ENCODE assay signal across 1 cellular context in the genomic region with DNA sequence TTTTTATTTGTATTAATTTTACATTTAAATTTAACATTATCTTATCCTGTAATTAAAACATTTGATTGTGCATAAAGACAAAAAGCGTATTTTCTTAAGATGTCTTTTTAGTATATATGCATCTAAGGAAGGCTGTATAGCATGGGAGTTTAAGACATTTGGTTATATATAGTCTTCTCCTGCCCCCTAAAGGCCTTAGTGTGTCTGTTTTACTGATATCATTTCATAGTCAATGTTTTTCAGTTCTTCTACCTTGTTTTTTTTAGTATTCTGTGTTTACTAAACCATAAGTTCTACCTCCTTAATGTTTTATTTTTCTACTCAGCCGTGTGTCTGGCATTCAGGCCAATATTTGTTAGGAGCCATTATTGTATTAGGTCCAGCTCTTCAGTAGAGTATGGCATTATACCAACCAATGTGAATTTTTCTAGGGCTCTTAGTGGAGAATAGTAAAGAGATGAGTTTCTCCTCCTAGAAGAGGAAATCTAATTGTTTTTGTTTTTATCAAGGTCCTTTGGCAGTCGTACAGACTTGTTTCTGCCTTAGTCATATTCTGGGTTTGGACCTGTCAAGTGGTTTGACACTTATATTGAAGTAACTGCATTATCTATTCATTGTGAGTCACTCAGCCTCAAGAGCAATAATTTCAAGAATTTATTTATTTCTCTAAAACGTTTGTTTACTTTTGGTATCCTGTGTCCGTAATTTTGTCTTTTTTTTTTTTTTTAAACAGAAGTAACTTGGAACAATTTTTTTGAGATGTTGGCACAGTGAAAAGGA.
TF ChIP-seq lines count a peak whose summit lies in the region.

No MANE protein-coding gene starts in this region.

TF ChIP-seq in SK-N-SH, 30 proteins besides CTCF, POLR2A, EP300 and RAD21 (continued from another document):
- TF ChIP-seq RXRA (IDR thresholded peaks at IDR 0.05; ENCODE audit: borderline replicate concordance, low read depth), result peak; percentile 41; the same call in 1 of the 2 replicates
- TF ChIP-seq NRF1 (IDR thresholded peaks at IDR 0.05; ENCODE audit: low read depth, low read length), result no peak
- TF ChIP-seq, protein P1, sequence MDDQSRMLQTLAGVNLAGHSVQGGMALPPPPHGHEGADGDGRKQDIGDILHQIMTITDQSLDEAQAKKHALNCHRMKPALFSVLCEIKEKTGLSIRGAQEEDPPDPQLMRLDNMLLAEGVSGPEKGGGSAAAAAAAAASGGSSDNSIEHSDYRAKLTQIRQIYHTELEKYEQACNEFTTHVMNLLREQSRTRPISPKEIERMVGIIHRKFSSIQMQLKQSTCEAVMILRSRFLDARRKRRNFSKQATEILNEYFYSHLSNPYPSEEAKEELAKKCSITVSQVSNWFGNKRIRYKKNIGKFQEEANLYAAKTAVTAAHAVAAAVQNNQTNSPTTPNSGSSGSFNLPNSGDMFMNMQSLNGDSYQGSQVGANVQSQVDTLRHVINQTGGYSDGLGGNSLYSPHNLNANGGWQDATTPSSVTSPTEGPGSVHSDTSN (IDR thresholded peaks at IDR 0.05), result peak; percentile 91
- TF ChIP-seq GATA2 (CRISPR knock-in tag; IDR thresholded peaks at IDR 0.05), result no peak
- TF ChIP-seq ELF1 (IDR thresholded peaks at IDR 0.05), result no peak
- TF ChIP-seq NFIC (IDR thresholded peaks at IDR 0.05; ENCODE audit: borderline replicate concordance), result peak; percentile 95
- TF ChIP-seq, protein P2, sequence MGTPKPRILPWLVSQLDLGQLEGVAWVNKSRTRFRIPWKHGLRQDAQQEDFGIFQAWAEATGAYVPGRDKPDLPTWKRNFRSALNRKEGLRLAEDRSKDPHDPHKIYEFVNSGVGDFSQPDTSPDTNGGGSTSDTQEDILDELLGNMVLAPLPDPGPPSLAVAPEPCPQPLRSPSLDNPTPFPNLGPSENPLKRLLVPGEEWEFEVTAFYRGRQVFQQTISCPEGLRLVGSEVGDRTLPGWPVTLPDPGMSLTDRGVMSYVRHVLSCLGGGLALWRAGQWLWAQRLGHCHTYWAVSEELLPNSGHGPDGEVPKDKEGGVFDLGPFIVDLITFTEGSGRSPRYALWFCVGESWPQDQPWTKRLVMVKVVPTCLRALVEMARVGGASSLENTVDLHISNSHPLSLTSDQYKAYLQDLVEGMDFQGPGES (IDR thresholded peaks at IDR 0.05; ENCODE audit: low read depth, low read length), result no peak
- TF ChIP-seq, protein P3, sequence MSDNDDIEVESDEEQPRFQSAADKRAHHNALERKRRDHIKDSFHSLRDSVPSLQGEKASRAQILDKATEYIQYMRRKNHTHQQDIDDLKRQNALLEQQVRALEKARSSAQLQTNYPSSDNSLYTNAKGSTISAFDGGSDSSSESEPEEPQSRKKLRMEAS (IDR thresholded peaks at IDR 0.05; ENCODE audit: low read depth), result peak; percentile 18; the same call in 1 of the 2 replicates
- no peak for TF ChIP-seq FOXJ3 (CRISPR knock-in tag; IDR thresholded peaks at IDR 0.05)
- TF ChIP-seq, protein P4, sequence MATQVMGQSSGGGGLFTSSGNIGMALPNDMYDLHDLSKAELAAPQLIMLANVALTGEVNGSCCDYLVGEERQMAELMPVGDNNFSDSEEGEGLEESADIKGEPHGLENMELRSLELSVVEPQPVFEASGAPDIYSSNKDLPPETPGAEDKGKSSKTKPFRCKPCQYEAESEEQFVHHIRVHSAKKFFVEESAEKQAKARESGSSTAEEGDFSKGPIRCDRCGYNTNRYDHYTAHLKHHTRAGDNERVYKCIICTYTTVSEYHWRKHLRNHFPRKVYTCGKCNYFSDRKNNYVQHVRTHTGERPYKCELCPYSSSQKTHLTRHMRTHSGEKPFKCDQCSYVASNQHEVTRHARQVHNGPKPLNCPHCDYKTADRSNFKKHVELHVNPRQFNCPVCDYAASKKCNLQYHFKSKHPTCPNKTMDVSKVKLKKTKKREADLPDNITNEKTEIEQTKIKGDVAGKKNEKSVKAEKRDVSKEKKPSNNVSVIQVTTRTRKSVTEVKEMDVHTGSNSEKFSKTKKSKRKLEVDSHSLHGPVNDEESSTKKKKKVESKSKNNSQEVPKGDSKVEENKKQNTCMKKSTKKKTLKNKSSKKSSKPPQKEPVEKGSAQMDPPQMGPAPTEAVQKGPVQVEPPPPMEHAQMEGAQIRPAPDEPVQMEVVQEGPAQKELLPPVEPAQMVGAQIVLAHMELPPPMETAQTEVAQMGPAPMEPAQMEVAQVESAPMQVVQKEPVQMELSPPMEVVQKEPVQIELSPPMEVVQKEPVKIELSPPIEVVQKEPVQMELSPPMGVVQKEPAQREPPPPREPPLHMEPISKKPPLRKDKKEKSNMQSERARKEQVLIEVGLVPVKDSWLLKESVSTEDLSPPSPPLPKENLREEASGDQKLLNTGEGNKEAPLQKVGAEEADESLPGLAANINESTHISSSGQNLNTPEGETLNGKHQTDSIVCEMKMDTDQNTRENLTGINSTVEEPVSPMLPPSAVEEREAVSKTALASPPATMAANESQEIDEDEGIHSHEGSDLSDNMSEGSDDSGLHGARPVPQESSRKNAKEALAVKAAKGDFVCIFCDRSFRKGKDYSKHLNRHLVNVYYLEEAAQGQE (IDR thresholded peaks at IDR 0.05; ENCODE audit: low read depth, low read length), result no peak
- no peak for TF ChIP-seq MXI1 (IDR thresholded peaks at IDR 0.05; ENCODE audit: low read depth, low read length)
- TF ChIP-seq, protein P5, sequence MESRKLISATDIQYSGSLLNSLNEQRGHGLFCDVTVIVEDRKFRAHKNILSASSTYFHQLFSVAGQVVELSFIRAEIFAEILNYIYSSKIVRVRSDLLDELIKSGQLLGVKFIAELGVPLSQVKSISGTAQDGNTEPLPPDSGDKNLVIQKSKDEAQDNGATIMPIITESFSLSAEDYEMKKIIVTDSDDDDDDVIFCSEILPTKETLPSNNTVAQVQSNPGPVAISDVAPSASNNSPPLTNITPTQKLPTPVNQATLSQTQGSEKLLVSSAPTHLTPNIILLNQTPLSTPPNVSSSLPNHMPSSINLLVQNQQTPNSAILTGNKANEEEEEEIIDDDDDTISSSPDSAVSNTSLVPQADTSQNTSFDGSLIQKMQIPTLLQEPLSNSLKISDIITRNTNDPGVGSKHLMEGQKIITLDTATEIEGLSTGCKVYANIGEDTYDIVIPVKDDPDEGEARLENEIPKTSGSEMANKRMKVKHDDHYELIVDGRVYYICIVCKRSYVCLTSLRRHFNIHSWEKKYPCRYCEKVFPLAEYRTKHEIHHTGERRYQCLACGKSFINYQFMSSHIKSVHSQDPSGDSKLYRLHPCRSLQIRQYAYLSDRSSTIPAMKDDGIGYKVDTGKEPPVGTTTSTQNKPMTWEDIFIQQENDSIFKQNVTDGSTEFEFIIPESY (IDR thresholded peaks at IDR 0.05; ENCODE audit: borderline replicate concordance, low read depth), result peak; percentile 15; the same call in 1 of the 2 replicates
- TF ChIP-seq EZH2phosphoT487 (IDR thresholded peaks at IDR 0.05; ENCODE audit: borderline replicate concordance, low read depth), result no peak
- peak; percentile 88 for TF ChIP-seq JUND (IDR thresholded peaks at IDR 0.05)
